9 cellular contexts compared by ENCODE assay signal in the genomic region with DNA sequence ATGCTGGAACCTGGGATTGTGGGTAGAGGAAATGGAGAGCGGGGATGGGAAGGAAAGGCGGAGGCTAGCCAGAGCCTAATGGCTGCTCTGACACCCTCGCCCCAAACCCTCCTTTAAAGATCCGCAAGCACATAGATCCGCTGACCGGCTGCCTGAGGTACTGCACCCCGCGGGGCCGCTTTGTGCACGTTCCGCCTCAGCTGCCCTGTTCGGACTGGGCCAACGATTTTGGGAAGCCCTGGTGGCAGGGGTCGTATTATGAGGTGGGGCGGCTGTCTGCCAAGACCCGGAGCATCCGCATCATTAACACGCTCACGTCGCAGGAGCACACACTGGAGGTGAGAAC. TPM values are rescaled to one million over a fixed set of nuclear protein-coding genes. Genes with fewer than 3 reads are reported as not detected.
DNase-seq lines count a peak whose midpoint lies in the region; ATAC-seq and TF ChIP-seq lines count a peak whose summit lies in the region.
"Had no signal": no experiment of that assay in that cellular context is flagged by ENCODE, and none has a peak within 500 bp of the region (broad histone marks: within the 10 kb centered on the region; RNA-seq: fewer than 3 reads in every experiment).

No MANE protein-coding gene starts in this region.

- H3K9ac ChIP-seq in HUES6 (ENCODE audit: low read length): peak overlapping the region; percentile 93

- H3K9me3 Mint-ChIP-seq in CD8-positive, alpha-beta memory T cell: no peaks in the 10 kb centered on the region
- H3K9me3 Mint-ChIP-seq in WTC11: no peaks in the 10 kb centered on the region

- intact Hi-C loops in ovary (cut with DNase I): loop anchor here (5.0 to 10.0 kb wide), 2 partner anchors 36 to 114 kb away; no protein-coding TSS in a partner anchor

- H3K27ac ChIP-seq in CD8-positive, alpha-beta memory T cell (ENCODE audit: low read depth, low read length): peak overlapping the region; percentile 81
- H3K27ac ChIP-seq in HUES6 (ENCODE audit: low read depth, low read length) (no peak overlapping the region), ovary (peak overlapping the region in 1 of 2 donors; percentile 85)

- peak; percentile 14 for ATAC-seq in WTC11
- ATAC-seq in GM21528 (IDR thresholded peaks at IDR 0.05; ENCODE audit: low FRiP score, unreplicated experiment): no peak

- H3K27me3 ChIP-seq in CD8-positive, alpha-beta memory T cell (ENCODE audit: insufficient read depth, low read length, poor library complexity, severe bottlenecking): no peaks in the 10 kb centered on the region
- H3K27me3 ChIP-seq in HUES6 (ENCODE audit: control insufficient read depth, insufficient read depth, low read length): peaks cover 30% of the 10 kb centered on the region
- H3K27me3 ChIP-seq in ovary: no peaks in the 10 kb centered on the region

- no peaks in the 10 kb centered on the region for H3K36me3 ChIP-seq in CD8-positive, alpha-beta memory T cell (ENCODE audit: insufficient read depth, low read length)
- H3K36me3 ChIP-seq in HUES6 (ENCODE audit: control insufficient read depth, insufficient read depth, low read length) (peaks cover 18% of the 10 kb centered on the region), ovary (no peaks in the 10 kb centered on the region)

- WGBS in ovary, 3 donors: 6 to 27% (median 8%) methylated on average over 19 to 20 of the region's 20 CpGs

- H3K4me3 Mint-ChIP-seq in CD8-positive, alpha-beta memory T cell: no peak overlapping the region
- H3K4me3 Mint-ChIP-seq in WTC11: no peak overlapping the region
- H3K4me3 Mint-ChIP-seq: T-helper 17 cell had no signal

- TF ChIP-seq EP300 in ovary (IDR thresholded peaks at IDR 0.05): no peak

- peaks cover 21% of the 10 kb centered on the region for H3K4me1 ChIP-seq in CD8-positive, alpha-beta memory T cell (ENCODE audit: insufficient read depth, low read length)
- H3K4me1 ChIP-seq in HUES6 (ENCODE audit: control insufficient read depth, insufficient read depth, low read length) (peaks cover 17% of the 10 kb centered on the region), ovary (ENCODE audit: insufficient read depth) (peaks cover 6% of the 10 kb centered on the region)

- POLR2A ChIA-PET in CD8-positive, alpha-beta memory T cell (lab: Charles Lee): no interaction called here
- POLR2A ChIA-PET in WTC11 (lab: Charles Lee): interaction anchor here (0.6 kb wide), 1 partner anchor 836 kb away, joined by 3 read pairs; no protein-coding TSS in a partner anchor

- CTCF ChIA-PET in CD8-positive, alpha-beta memory T cell (lab: Charles Lee): interaction anchor here (1.9 to 14.1 kb wide), 2 partner anchors 12 to 130 kb away, joined by 4 to 175 read pairs; no protein-coding TSS in a partner anchor
- CTCF ChIA-PET in WTC11 (lab: Charles Lee): interaction anchor here (0.8 to 1.7 kb wide), 2 partner anchors 24 to 130 kb away, joined by 4 to 5 read pairs; no protein-coding TSS in a partner anchor

- DNase-seq in CD8-positive, alpha-beta memory T cell: peak in 2 of 5 donors; percentile 7 to 57
- DNase-seq in WTC11 (ENCODE audit: low spot score) (peak; percentile 72), fibroblast of the aortic adventitia (ENCODE audit: low read depth) (peak; percentile 48), ovary (peak; percentile 39 to 73 (median 67)), hippocampal formation (lab: John Stamatoyannopoulos, UW) (no peak), cerebellar nuclear complex (lab: John Stamatoyannopoulos, UW) (no peak)

- peaks cover 0 to 20% (median 2%) of the 10 kb centered on the region in 3 donors for H3K36me3 Mint-ChIP-seq in CD8-positive, alpha-beta memory T cell
- peaks cover 6% of the 10 kb centered on the region for H3K36me3 Mint-ChIP-seq in WTC11

- TF ChIP-seq POLR2A in ovary (IDR thresholded peaks at IDR 0.05): no peak

- peak overlapping the region in 2 of 8 donors; percentile 54 to 76 for H3K27ac Mint-ChIP-seq in CD8-positive, alpha-beta memory T cell
- H3K27ac Mint-ChIP-seq in WTC11: no peak overlapping the region
- H3K27ac Mint-ChIP-seq: T-helper 17 cell had no signal

- TF ChIP-seq CTCF in WTC11 (IDR thresholded peaks at IDR 0.05) (no peak), fibroblast of the aortic adventitia (IDR thresholded peaks at IDR 0.05; ENCODE audit: insufficient read depth, low read length) (peak; percentile 65), ovary (IDR thresholded peaks at IDR 0.05) (peak in 2 of 3 donors; percentile 33 to 50)

- H3K9me3 ChIP-seq in CD8-positive, alpha-beta memory T cell (ENCODE audit: low read length): no peaks in the 10 kb centered on the region
- H3K9me3 ChIP-seq in HUES6 (ENCODE audit: control insufficient read depth, insufficient read depth, low read depth, low read length) (no peaks in the 10 kb centered on the region), ovary (no peaks in the 10 kb centered on the region)

- H3K27me3 Mint-ChIP-seq in CD8-positive, alpha-beta memory T cell: no peaks in the 10 kb centered on the region
- H3K27me3 Mint-ChIP-seq in WTC11 (ENCODE audit: low read depth): peaks cover 7% of the 10 kb centered on the region; the same call in 1 of the 2 replicates
- H3K27me3 Mint-ChIP-seq: T-helper 17 cell had no signal

- peaks cover 5 to 10% (median 7%) of the 10 kb centered on the region in 3 donors for H3K4me1 Mint-ChIP-seq in CD8-positive, alpha-beta memory T cell
- H3K4me1 Mint-ChIP-seq in WTC11: peaks cover 20% of the 10 kb centered on the region

- H3K4me3 ChIP-seq in CD8-positive, alpha-beta memory T cell (ENCODE audit: low read length): peak overlapping the region; percentile 79
- H3K4me3 ChIP-seq in HUES6 (ENCODE audit: low read depth, low read length) (peak overlapping the region; percentile 79), fibroblast of the aortic adventitia (ENCODE audit: low read depth, low read length) (peak overlapping the region; percentile 86), ovary (peak overlapping the region; percentile 71)

TF ChIP-seq in WTC11, 78 proteins besides CTCF, POLR2A, EP300 and RAD21:
- TF ChIP-seq CREM (CRISPR knock-in tag; IDR thresholded peaks at IDR 0.05): no peak
TF ChIP-seq in WTC11: peak in this region for 0.

RNA-seq across cellular contexts. Expression of a gene that starts 0.7 kb away (rescaled TPM):
- 10 to 100 TPM; 16.4 to 17.6 TPM for total RNA-seq in CD8-positive, alpha-beta memory T cell
- polyA plus RNA-seq in CD8-positive, alpha-beta memory T cell: 3.1 TPM
- 14.0 to 15.2 TPM (median 14.3 TPM) in 3 replicates for total RNA-seq in WTC11 (2021)
- total RNA-seq in fibroblast of the aortic adventitia (ENCODE audit: low replicate concordance): 6.8 and 11.2 TPM in 2 replicates
- 10 to 100 TPM in 6 of 7 donors, 1 to 10 TPM in 1; 7.0 to 18.8 (median 16.1) TPM for total RNA-seq in ovary
- polyA plus RNA-seq in ovary: 10 to 100 TPM; 10.8 to 22.2 TPM

RNA-seq across cellular contexts. Expression of a gene that starts 1.1 kb away (rescaled TPM):
- 10 to 100 TPM; 58.2 to 65.0 TPM for total RNA-seq in CD8-positive, alpha-beta memory T cell
- 162 TPM for polyA plus RNA-seq in CD8-positive, alpha-beta memory T cell
- 41.8 to 46.3 TPM (median 43.4 TPM) in 3 replicates for total RNA-seq in WTC11 (2021)
- total RNA-seq in fibroblast of the aortic adventitia (ENCODE audit: low replicate concordance): 39.1 and 41.1 TPM in 2 replicates
- 10 to 100 TPM; 46.4 to 82.8 (median 54.6) TPM for total RNA-seq in ovary
- polyA plus RNA-seq in ovary: 10 to 100 TPM in 1 of 2 donors, 1 to 10 TPM in 1; 4.6 to 59.1 TPM

RNA-seq across cellular contexts. Expression of a gene that starts 3.6 kb away (rescaled TPM):
- 1 to 10 TPM; 5.3 to 5.5 TPM for total RNA-seq in CD8-positive, alpha-beta memory T cell
- polyA plus RNA-seq in CD8-positive, alpha-beta memory T cell: not detected
- total RNA-seq in WTC11 (2021) (2.9 to 3.9 TPM (median 3.6 TPM) in 3 replicates), fibroblast of the aortic adventitia (ENCODE audit: low replicate concordance) (0.18 TPM in 1 of 2 replicates, not detected in the other), ovary (10 to 100 TPM in 3 of 7 donors, 1 to 10 TPM in 4; 2.1 to 11.9 (median 8.2) TPM)
- polyA plus RNA-seq in ovary: 10 to 100 TPM in 1 of 2 donors, 1 to 10 TPM in 1; 5.5 to 17.8 TPM

RNA-seq across cellular contexts. Expression of a gene that starts 24.4 kb away (rescaled TPM):
- total RNA-seq in CD8-positive, alpha-beta memory T cell: 10 to 100 TPM; 84.2 to 89.7 TPM
- 1.2 TPM for polyA plus RNA-seq in CD8-positive, alpha-beta memory T cell
- total RNA-seq in WTC11 (2021) (13.2 to 16.1 TPM (median 15.8 TPM) in 3 replicates), fibroblast of the aortic adventitia (ENCODE audit: low replicate concordance) (5.7 and 32.1 TPM in 2 replicates), ovary (10 to 100 TPM; 13.7 to 80.8 (median 71.9) TPM)
- 10 to 100 TPM in 1 of 2 donors, 1 to 10 TPM in 1; 9.1 to 36.9 TPM for polyA plus RNA-seq in ovary

RNA-seq across cellular contexts. Expression of a gene that starts 30.1 kb away (rescaled TPM):
- total RNA-seq in CD8-positive, alpha-beta memory T cell: 100 to 1,000 TPM; 116 to 123 TPM
- 20.1 TPM for polyA plus RNA-seq in CD8-positive, alpha-beta memory T cell
- total RNA-seq in WTC11 (2021) (38.9 to 42.0 TPM (median 39.5 TPM) in 3 replicates), fibroblast of the aortic adventitia (ENCODE audit: low replicate concordance) (81.5 and 143 TPM in 2 replicates), ovary (100 to 1,000 TPM in 4 of 7 donors, 10 to 100 TPM in 3; 65.7 to 145 (median 114) TPM)
- polyA plus RNA-seq in ovary: 100 to 1,000 TPM in 1 of 2 donors, 10 to 100 TPM in 1; 87.2 to 100 TPM

Comparison
In these comparisons a context has a peak if more than half of its experiments do, and no peak if none do; other contexts are left out.
1. DNase-seq: peak in WTC11 (single experiment), fibroblast of the aortic adventitia (single experiment) and ovary (5 of 5); none in hippocampal formation (0 of 2) and cerebellar nuclear complex (0 of 2).
2. Peak in every context shown above with its lines, with median percentiles within 50 percentile points of each other: H3K4me3 ChIP-seq.